ENCODE assay signal across 24 cellular contexts in genomic region chr6:138307352-138307751, GRCh38.
DNase-seq lines count a peak whose midpoint lies in the region; ATAC-seq, FAIRE-seq and TF ChIP-seq lines count a peak whose summit lies in the region.
"Had no signal": no experiment of that assay in that cellular context is flagged by ENCODE, and none has a peak within 500 bp of the region (broad histone marks: within the 10 kb centered on the region; RNA-seq: fewer than 3 reads in every experiment).

No MANE protein-coding gene starts in this region.

- intact Hi-C loops in pancreas (cut with DNase I) = no loop called here

- H3K36me3 ChIP-seq in pancreas = no peaks in the 10 kb centered on the region
- H3K36me3 ChIP-seq: gastroesophageal sphincter, uterus, WERI-Rb-1 had no signal

- peak; percentile 34 for DNase-seq in HPDE6-E6E7 (ENCODE audit: extremely low spot score)
- peak; percentile 25 to 62 for DNase-seq in cardiac fibroblast (ENCODE audit: low read depth in 2 of 2)
- peak; percentile 82 for DNase-seq in fibroblast of the aortic adventitia (ENCODE audit: low read depth)
- DNase-seq in pancreas = no peak
- no peak for DNase-seq in foreskin melanocyte
- DNase-seq: activated naive CD8-positive, alpha-beta T cell treated with anti-CD3 and anti-CD28 coated beads, Interleukin-2, amount 10 ng/mL, durations not matched to agents 7 days and 5 days; cortex of kidney; islet precursor cell; MM.1S; naive B cell; NCI-H1436 treated with DMSO at 0.1 percent for 48 hours; NCI-H2171; NCI-H524 treated with DMSO at 0.1 percent for 48 hours; SK-N-SH; uterus; WERI-Rb-1 had no signal

- no peak for FAIRE-seq in pancreas (lab: Jason Lieb, UNC)
- FAIRE-seq: D721Med, H1 had no signal

- H3K4me3 ChIP-seq in cardiac fibroblast (replicated peaks in 1 of 2; ENCODE audit: low read depth in 2 of 2, low read length in 2 of 2) (no peak overlapping the region), fibroblast of the aortic adventitia (ENCODE audit: low read depth, low read length) (no peak overlapping the region), pancreas (no peak overlapping the region)
- H3K4me3 ChIP-seq: gastroesophageal sphincter, uterus had no signal

- no peaks in the 10 kb centered on the region for H3K4me1 ChIP-seq in pancreas
- H3K4me1 ChIP-seq: gastroesophageal sphincter, uterus had no signal

- no peaks in the 10 kb centered on the region for H3K9me3 ChIP-seq in pancreas
- H3K9me3 ChIP-seq: gastroesophageal sphincter, SK-N-SH, uterus had no signal

- WGBS in pancreas, 2 donors = 67 to 75% methylated on average over 1 of the region's 1 CpG

- no peak overlapping the region for H3K27ac ChIP-seq in pancreas
- H3K27ac ChIP-seq: gastroesophageal sphincter, HL-60, uterus, WERI-Rb-1 had no signal

- H3K27me3 ChIP-seq in pancreas = no peaks in the 10 kb centered on the region
- H3K27me3 ChIP-seq: gastroesophageal sphincter, uterus had no signal

- TF ChIP-seq CTCF in cardiac fibroblast (IDR thresholded peaks at IDR 0.05; ENCODE audit: low read depth, low read length) (no peak), fibroblast of the aortic adventitia (IDR thresholded peaks at IDR 0.05; ENCODE audit: insufficient read depth, low read length) (no peak), pancreas (IDR thresholded peaks at IDR 0.05) (no peak)

- ATAC-seq in pancreas (peak in 3 of 4 donors; percentile 59 to 74 (median 63)), GM19455 (IDR thresholded peaks at IDR 0.05; ENCODE audit: unreplicated experiment) (no peak), HG03095 (IDR thresholded peaks at IDR 0.05; ENCODE audit: unreplicated experiment) (no peak), GM19035 (IDR thresholded peaks at IDR 0.05; ENCODE audit: unreplicated experiment) (no peak)
- ATAC-seq: activated T-helper 17 cell treated with anti-CD3 and anti-CD28 coated beads, Interleukin-2, amount 50 U/mL, for 72 hours; gastroesophageal sphincter had no signal

Comparison
In these comparisons a context has a peak if more than half of its experiments do, and no peak if none do; other contexts are left out.
1. DNase-seq: peak in HPDE6-E6E7 (single experiment), cardiac fibroblast (2 of 2) and fibroblast of the aortic adventitia (single experiment); none in pancreas (0 of 6) and foreskin melanocyte (single experiment).
2. ATAC-seq: peak in pancreas (3 of 4); none in GM19455 (single experiment), HG03095 (single experiment) and GM19035 (single experiment).